8 cellular contexts compared by ENCODE assay signal in genomic region chr19:17469092-17469370, GRCh38. TPM values are rescaled to one million over a fixed set of nuclear protein-coding genes. Genes with fewer than 3 reads are reported as not detected.
DNase-seq lines count a peak whose midpoint lies in the region; ATAC-seq, FAIRE-seq and TF ChIP-seq lines count a peak whose summit lies in the region.

No MANE protein-coding gene starts in this region.

- H3K4me3 Mint-ChIP-seq in activated T-cell treated with anti-CD3 and anti-CD28 coated beads, Interleukin-2, amount 50 U/mL, for 72 hours: peak overlapping the region; percentile 85 to 100
- peak overlapping the region; percentile 90 for H3K4me3 Mint-ChIP-seq in astrocyte (ENCODE audit: unreplicated experiment)

- CTCF ChIA-PET in HepG2 (lab: Yijun Ruan, JAX; ENCODE audit: low intra/inter-chr PET ratio, low total read pairs): no interaction called here

- in situ Hi-C loops in HepG2 (cut with HindIII; ENCODE audit: extremely low pct_ligation_motif_present, low pct_unique_long_range_greater_than_20kb): no loop called here

- H3K9me3 ChIP-seq in astrocyte (ENCODE audit: insufficient read depth, low read depth, low read length) (no peaks in the 10 kb centered on the region), HepG2 (ENCODE audit: low read length) (no peaks in the 10 kb centered on the region), thyroid gland (no peaks in the 10 kb centered on the region)

- H3K9ac ChIP-seq in astrocyte (ENCODE audit: low read length) (peak overlapping the region; percentile 65), HepG2 (ENCODE audit: insufficient read depth, low read depth, low read length) (peak overlapping the region; percentile 53)

- peaks cover under 1% of the 10 kb centered on the region for H3K27me3 ChIP-seq in astrocyte (ENCODE audit: insufficient read depth, low read length)
- peaks cover 0 to 10% of the 10 kb centered on the region in 2 experiments; a peak in 2 of 5 replicates for H3K27me3 ChIP-seq in HepG2 (ENCODE audit: control insufficient read depth in 1 of 2, insufficient read depth in 2 of 2, low read length in 2 of 2)
- H3K27me3 ChIP-seq in thyroid gland: no peaks in the 10 kb centered on the region

- H3K9me3 Mint-ChIP-seq in activated T-cell treated with anti-CD3 and anti-CD28 coated beads, Interleukin-2, amount 50 U/mL, for 72 hours: no peaks in the 10 kb centered on the region
- H3K9me3 Mint-ChIP-seq in astrocyte (ENCODE audit: unreplicated experiment): no peaks in the 10 kb centered on the region

- H3K36me3 ChIP-seq in astrocyte (ENCODE audit: insufficient read depth, low read length): no peaks in the 10 kb centered on the region
- H3K36me3 ChIP-seq in HepG2 (replicated peaks in 1 of 2; ENCODE audit: control insufficient read depth in 1 of 2, insufficient read depth in 2 of 2, low read length in 2 of 2): no peaks in the 10 kb centered on the region
- no peaks in the 10 kb centered on the region for H3K36me3 ChIP-seq in thyroid gland

- FAIRE-seq in astrocyte (lab: Jason Lieb, UNC) (no peak), HepG2 (lab: Jason Lieb, UNC) (no peak)

- BruUV-seq in HepG2 (replicated peaks; lab: Mats Ljungman, UMichigan): no TSS peak

- no peaks in the 10 kb centered on the region for H3K27me3 Mint-ChIP-seq in activated T-cell treated with anti-CD3 and anti-CD28 coated beads, Interleukin-2, amount 50 U/mL, for 72 hours (ENCODE audit: low read depth)
- no peaks in the 10 kb centered on the region for H3K27me3 Mint-ChIP-seq in astrocyte (ENCODE audit: low read depth, unreplicated experiment)

- no peak for ATAC-seq in activated T-cell treated with anti-CD3 and anti-CD28 coated beads, Interleukin-2, amount 50 U/mL, for 72 hours (replicated peaks in 1 of 2)
- ATAC-seq in HepG2: no peak
- no peak for ATAC-seq in HG03469 (IDR thresholded peaks at IDR 0.05; ENCODE audit: unreplicated experiment)

- H3K4me1 ChIP-seq in astrocyte (ENCODE audit: insufficient read depth, low read length): peaks cover 21% of the 10 kb centered on the region
- H3K4me1 ChIP-seq in HepG2 (ENCODE audit: insufficient read depth, low read length): peaks cover 52% of the 10 kb centered on the region
- peaks cover 23% of the 10 kb centered on the region in 2 donors for H3K4me1 ChIP-seq in thyroid gland

- H3K79me2 ChIP-seq in astrocyte (ENCODE audit: insufficient read depth, low read length) (peaks cover 13% of the 10 kb centered on the region), HepG2 (ENCODE audit: insufficient read depth, low read length) (peaks cover 8% of the 10 kb centered on the region)

- H3K27ac ChIP-seq in astrocyte (ENCODE audit: low read depth, low read length): peak overlapping the region; percentile 47
- peak overlapping the region; percentile 23 for H3K27ac ChIP-seq in HepG2 (ENCODE audit: extremely low read length, insufficient read depth, low read length)
- peak overlapping the region; percentile 82 to 93 (median 83) for H3K27ac ChIP-seq in thyroid gland

- H4K20me1 ChIP-seq in astrocyte (ENCODE audit: insufficient read depth, low read length) (peaks cover 10% of the 10 kb centered on the region), HepG2 (ENCODE audit: insufficient read depth, low read length) (no peaks in the 10 kb centered on the region)

- H2AFZ ChIP-seq in astrocyte (ENCODE audit: low read depth, low read length) (peak overlapping the region; percentile 88), HepG2 (ENCODE audit: low read length) (peak overlapping the region; percentile 18)

- 20% methylated on average over 1 of the region's 11 CpGs for WGBS in HepG2 (ENCODE audit: low lambda C conversion rate)
- WGBS in thyroid gland, 2 donors: 4 to 6% methylated on average over 9 to 11 of the region's 11 CpGs

- H3K4me3 ChIP-seq in astrocyte (ENCODE audit: insufficient read depth, low read depth, low read length) (peak overlapping the region; percentile 58), HepG2 (replicated peaks in 1 of 3; ENCODE audit: insufficient read depth in 1 of 3, low read depth in 2 of 3, low read length in 3 of 3) (peak overlapping the region; percentile 71 to 85 (median 71)), thyroid gland (replicated peaks in 1 of 3) (peak overlapping the region in 2 of 3 donors; percentile 32 to 71)

- intact Hi-C loops in HepG2 (cut with micrococcal nuclease; ENCODE audit: unreplicated experiment) (loop anchor here (10.0 kb wide), 1 partner anchor 124 kb away; no protein-coding TSS in a partner anchor), thyroid gland (cut with DNase I) (loop anchor here (5.0 to 10.0 kb wide), 2 partner anchors 74 to 122 kb away; partner anchors contain the start of gene CCDC194)

- no peak for TF ChIP-seq EP300 in HepG2 (IDR thresholded peaks at IDR 0.05; ENCODE audit: low read depth in 2 of 2, low read length in 2 of 2)
- TF ChIP-seq EP300 in HepG2 (CRISPR knock-in tag; IDR thresholded peaks at IDR 0.05; ENCODE audit: borderline replicate concordance): no peak

- peak overlapping the region; percentile 35 for H3K27ac Mint-ChIP-seq in activated T-cell treated with anti-CD3 and anti-CD28 coated beads, Interleukin-2, amount 50 U/mL, for 72 hours
- H3K27ac Mint-ChIP-seq in astrocyte (ENCODE audit: unreplicated experiment): peak overlapping the region; percentile 88

- DNase-seq in activated T-cell treated with anti-CD3 and anti-CD28 coated beads, Interleukin-2, amount 50 U/mL, for 72 hours: no peak
- no peak for DNase-seq in activated T-cell treated with anti-CD3 and anti-CD28 coated beads, Interleukin-2, amount 50 U/mL, for 1 hour
- DNase-seq in astrocyte (ENCODE audit: low read depth): peak; percentile 8
- DNase-seq in HepG2 (ENCODE audit: low spot score): no peak
- DNase-seq in thyroid gland: no peak
- no peak for DNase-seq in stimulated activated CD8-positive, alpha-beta memory T cell treated with anti-CD3 and anti-CD28 coated beads, Interleukin-4, amount 100 ng/mL, for 48 hours
- no peak for DNase-seq in cerebellar cortex (ENCODE audit: low spot score)

- no peak for TF ChIP-seq POLR2A in HepG2 (IDR thresholded peaks at IDR 0.05; ENCODE audit: insufficient read depth in 1 of 2, low read depth in 2 of 2, low read length in 2 of 2)
- no peak for TF ChIP-seq POLR2A in thyroid gland (IDR thresholded peaks at IDR 0.05)

- TF ChIP-seq CTCF in astrocyte (IDR thresholded peaks at IDR 0.05; ENCODE audit: insufficient read depth, low read depth, low read length): no peak
- no peak for TF ChIP-seq CTCF in HepG2 (CRISPR knock-in tag; IDR thresholded peaks at IDR 0.05)
- no peak for TF ChIP-seq CTCF in thyroid gland (IDR thresholded peaks at IDR 0.05)

- POLR2A ChIA-PET in HepG2 (lab: Yijun Ruan, JAX): interaction anchor here (0.9 to 1.1 kb wide), 2 partner anchors 30 to 63 kb away, joined by 3 to 4 read pairs; partner anchors contain the start of gene BST2

- no peak for TF ChIP-seq RAD21 in HepG2 (CRISPR knock-in tag; IDR thresholded peaks at IDR 0.05)

- H3K4me2 ChIP-seq in astrocyte (ENCODE audit: low read length) (peak overlapping the region; percentile 86), HepG2 (ENCODE audit: low read depth, low read length) (peak overlapping the region; percentile 98)

- no peaks in the 10 kb centered on the region for H3K36me3 Mint-ChIP-seq in activated T-cell treated with anti-CD3 and anti-CD28 coated beads, Interleukin-2, amount 50 U/mL, for 72 hours (ENCODE audit: insufficient read depth in 2 of 2)
- peaks cover 3% of the 10 kb centered on the region for H3K36me3 Mint-ChIP-seq in astrocyte (ENCODE audit: low read depth, unreplicated experiment)

- peaks cover 44% of the 10 kb centered on the region for H3K4me1 Mint-ChIP-seq in activated T-cell treated with anti-CD3 and anti-CD28 coated beads, Interleukin-2, amount 50 U/mL, for 72 hours (ENCODE audit: low read depth)
- peaks cover 9% of the 10 kb centered on the region for H3K4me1 Mint-ChIP-seq in astrocyte (ENCODE audit: low read depth, unreplicated experiment)

RNA-seq across cellular contexts. Expression of gene SLC27A1, which starts 1.3 kb away (rescaled TPM):
- total RNA-seq in activated T-cell treated with anti-CD3 and anti-CD28 coated beads, Interleukin-2, amount 50 U/mL, for 72 hours: 1 to 10 TPM; 3.5 to 4.4 TPM
- total RNA-seq in astrocyte (9.5 and 10.5 TPM in 2 replicates), HepG2 (2016; rRNA removed; fragmentation: Illumina TruSeq; extraction: Trizol) (1.7 and 4.1 TPM in 2 replicates), thyroid gland (10 to 100 TPM; 25.3 to 40.7 (median 28.1) TPM)
- 0.71 and 0.79 TPM in 2 replicates for total RNA-seq in HepG2 (2016; cell fraction: cytosol; rRNA removed; fragmentation: Illumina TruSeq; extraction: Trizol; ENCODE audit: low read depth)
- 1.7 and 4.7 TPM in 2 replicates for total RNA-seq in HepG2 (2016; cell fraction: insoluble cytoplasmic fraction; rRNA removed; fragmentation: Illumina TruSeq; extraction: Trizol)
- 1.8 and 2.2 TPM in 2 replicates for total RNA-seq in HepG2 (2016; cell fraction: membrane; rRNA removed; fragmentation: Illumina TruSeq; extraction: Trizol)
- 4.2 and 7.1 TPM in 2 replicates for total RNA-seq in HepG2 (2016; cell fraction: nucleus; rRNA removed; fragmentation: Illumina TruSeq; extraction: Trizol)
- polyA plus RNA-seq in HepG2 (2011; rRNA removed): 8.7 and 8.8 TPM in 2 replicates
- 5.6 and 8.5 TPM in 2 replicates for polyA plus RNA-seq in HepG2 (2011; cell fraction: cytosol; rRNA removed)
- 30.2 and 36.7 TPM in 2 replicates for polyA plus RNA-seq in HepG2 (2011; cell fraction: nucleus; rRNA removed)
- 4.1 and 6.3 TPM in 2 replicates for polyA plus RNA-seq in HepG2 (2012)
- polyA plus RNA-seq in HepG2 (2016; cell fraction: cytosol; fragmentation: Illumina TruSeq; extraction: Trizol; ENCODE audit: low read depth): 0.52 and 0.53 TPM in 2 replicates
- polyA plus RNA-seq in HepG2 (2016; cell fraction: insoluble cytoplasmic fraction; fragmentation: Illumina TruSeq; extraction: Trizol; ENCODE audit: low read depth): 1.3 and 1.7 TPM in 2 replicates
- 0.94 and 1.2 TPM in 2 replicates for polyA plus RNA-seq in HepG2 (2016; cell fraction: membrane; fragmentation: Illumina TruSeq; extraction: Trizol; ENCODE audit: low read depth)
- polyA plus RNA-seq in HepG2 (2016; cell fraction: nucleus; fragmentation: Illumina TruSeq; extraction: Trizol; ENCODE audit: insufficient read depth, low read depth): 9.9 and 10.8 TPM in 2 replicates
- 1.1 and 18.4 TPM in 2 replicates for polyA minus RNA-seq in HepG2 (2011; rRNA and poly(A)+ RNA removed; ENCODE audit: low replicate concordance)
- 7.5 and 11.5 TPM in 2 replicates for polyA minus RNA-seq in HepG2 (2011; cell fraction: cytosol; rRNA and poly(A)+ RNA removed)
- 5.5 and 9.3 TPM in 2 replicates for polyA minus RNA-seq in HepG2 (2011; cell fraction: nucleus; rRNA and poly(A)+ RNA removed)

RNA-seq across cellular contexts. Expression of gene NXNL1, which starts 8.3 kb away (rescaled TPM):
- total RNA-seq in activated T-cell treated with anti-CD3 and anti-CD28 coated beads, Interleukin-2, amount 50 U/mL, for 72 hours: not detected
- total RNA-seq in astrocyte: not detected in 2 replicates
- not detected in 2 replicates for total RNA-seq in HepG2 (2016; rRNA removed; fragmentation: Illumina TruSeq; extraction: Trizol)
- total RNA-seq in HepG2 (2016; cell fraction: cytosol; rRNA removed; fragmentation: Illumina TruSeq; extraction: Trizol; ENCODE audit: low read depth): not detected in 2 replicates
- total RNA-seq in HepG2 (2016; cell fraction: insoluble cytoplasmic fraction; rRNA removed; fragmentation: Illumina TruSeq; extraction: Trizol): not detected in 2 replicates
- total RNA-seq in HepG2 (2016; cell fraction: membrane; rRNA removed; fragmentation: Illumina TruSeq; extraction: Trizol): not detected in 2 replicates
- total RNA-seq in HepG2 (2016; cell fraction: nucleus; rRNA removed; fragmentation: Illumina TruSeq; extraction: Trizol): not detected in 2 replicates
- not detected in 2 replicates for polyA plus RNA-seq in HepG2 (2011; rRNA removed)
- polyA plus RNA-seq in HepG2 (2011; cell fraction: cytosol; rRNA removed): not detected in 2 replicates
- not detected in 2 replicates for polyA plus RNA-seq in HepG2 (2011; cell fraction: nucleus; rRNA removed)
- polyA plus RNA-seq in HepG2 (2012): not detected in 2 replicates
- polyA plus RNA-seq in HepG2 (2016; cell fraction: cytosol; fragmentation: Illumina TruSeq; extraction: Trizol; ENCODE audit: low read depth): not detected in 2 replicates
- not detected in 2 replicates for polyA plus RNA-seq in HepG2 (2016; cell fraction: insoluble cytoplasmic fraction; fragmentation: Illumina TruSeq; extraction: Trizol; ENCODE audit: low read depth)
- not detected in 2 replicates for polyA plus RNA-seq in HepG2 (2016; cell fraction: membrane; fragmentation: Illumina TruSeq; extraction: Trizol; ENCODE audit: low read depth)
- polyA plus RNA-seq in HepG2 (2016; cell fraction: nucleus; fragmentation: Illumina TruSeq; extraction: Trizol; ENCODE audit: insufficient read depth, low read depth): not detected in 2 replicates
- not detected in 2 replicates for polyA minus RNA-seq in HepG2 (2011; rRNA and poly(A)+ RNA removed; ENCODE audit: low replicate concordance)
- not detected in 2 replicates for polyA minus RNA-seq in HepG2 (2011; cell fraction: cytosol; rRNA and poly(A)+ RNA removed)
- not detected in 2 replicates for polyA minus RNA-seq in HepG2 (2011; cell fraction: nucleus; rRNA and poly(A)+ RNA removed)
- total RNA-seq in thyroid gland: not detected

RNA-seq across cellular contexts. Expression of gene TMEM221, which starts 20.6 kb away (rescaled TPM):
- not detected for total RNA-seq in activated T-cell treated with anti-CD3 and anti-CD28 coated beads, Interleukin-2, amount 50 U/mL, for 72 hours
- 0.19 and 0.23 TPM in 2 replicates for total RNA-seq in astrocyte
- total RNA-seq in HepG2 (2016; rRNA removed; fragmentation: Illumina TruSeq; extraction: Trizol): 0.55 and 0.77 TPM in 2 replicates
- 0.51 and 0.53 TPM in 2 replicates for total RNA-seq in HepG2 (2016; cell fraction: cytosol; rRNA removed; fragmentation: Illumina TruSeq; extraction: Trizol; ENCODE audit: low read depth)
- 0.39 and 0.50 TPM in 2 replicates for total RNA-seq in HepG2 (2016; cell fraction: insoluble cytoplasmic fraction; rRNA removed; fragmentation: Illumina TruSeq; extraction: Trizol)
- total RNA-seq in HepG2 (2016; cell fraction: membrane; rRNA removed; fragmentation: Illumina TruSeq; extraction: Trizol): 0.46 and 0.62 TPM in 2 replicates
- 0.94 and 1.4 TPM in 2 replicates for total RNA-seq in HepG2 (2016; cell fraction: nucleus; rRNA removed; fragmentation: Illumina TruSeq; extraction: Trizol)
- 0.27 and 0.33 TPM in 2 replicates for polyA plus RNA-seq in HepG2 (2011; rRNA removed)
- 0.19 and 0.24 TPM in 2 replicates for polyA plus RNA-seq in HepG2 (2011; cell fraction: cytosol; rRNA removed)
- polyA plus RNA-seq in HepG2 (2011; cell fraction: nucleus; rRNA removed): 0.61 and 0.64 TPM in 2 replicates
- polyA plus RNA-seq in HepG2 (2012): 0.43 and 0.50 TPM in 2 replicates
- polyA plus RNA-seq in HepG2 (2016; cell fraction: cytosol; fragmentation: Illumina TruSeq; extraction: Trizol; ENCODE audit: low read depth): 0.25 and 0.32 TPM in 2 replicates
- 0.28 and 0.31 TPM in 2 replicates for polyA plus RNA-seq in HepG2 (2016; cell fraction: insoluble cytoplasmic fraction; fragmentation: Illumina TruSeq; extraction: Trizol; ENCODE audit: low read depth)
- polyA plus RNA-seq in HepG2 (2016; cell fraction: membrane; fragmentation: Illumina TruSeq; extraction: Trizol; ENCODE audit: low read depth): 0.24 and 0.40 TPM in 2 replicates
- 1.3 and 2.0 TPM in 2 replicates for polyA plus RNA-seq in HepG2 (2016; cell fraction: nucleus; fragmentation: Illumina TruSeq; extraction: Trizol; ENCODE audit: insufficient read depth, low read depth)
- polyA minus RNA-seq in HepG2 (2011; rRNA and poly(A)+ RNA removed; ENCODE audit: low replicate concordance): 0.14 and 0.36 TPM in 2 replicates
- polyA minus RNA-seq in HepG2 (2011; cell fraction: cytosol; rRNA and poly(A)+ RNA removed): not detected in 2 replicates
- polyA minus RNA-seq in HepG2 (2011; cell fraction: nucleus; rRNA and poly(A)+ RNA removed): 0.52 TPM in 1 of 2 replicates, not detected in the other
- under 1 TPM in 1 of 4 donors, not detected in 3; 0.56 TPM for total RNA-seq in thyroid gland

RNA-seq across cellular contexts. Expression of gene PGLS, which starts 42.4 kb away (rescaled TPM):
- total RNA-seq in activated T-cell treated with anti-CD3 and anti-CD28 coated beads, Interleukin-2, amount 50 U/mL, for 72 hours: 10 to 100 TPM; 56.5 to 63.6 TPM
- total RNA-seq in astrocyte: 102 and 109 TPM in 2 replicates
- 33.8 and 36.7 TPM in 2 replicates for total RNA-seq in HepG2 (2016; rRNA removed; fragmentation: Illumina TruSeq; extraction: Trizol)
- 28.7 and 30.6 TPM in 2 replicates for total RNA-seq in HepG2 (2016; cell fraction: cytosol; rRNA removed; fragmentation: Illumina TruSeq; extraction: Trizol; ENCODE audit: low read depth)
- 31.6 and 33.6 TPM in 2 replicates for total RNA-seq in HepG2 (2016; cell fraction: insoluble cytoplasmic fraction; rRNA removed; fragmentation: Illumina TruSeq; extraction: Trizol)
- 36.0 and 41.5 TPM in 2 replicates for total RNA-seq in HepG2 (2016; cell fraction: membrane; rRNA removed; fragmentation: Illumina TruSeq; extraction: Trizol)
- total RNA-seq in HepG2 (2016; cell fraction: nucleus; rRNA removed; fragmentation: Illumina TruSeq; extraction: Trizol): 18.4 and 23.5 TPM in 2 replicates
- polyA plus RNA-seq in HepG2 (2011; rRNA removed): 43.8 and 49.1 TPM in 2 replicates
- polyA plus RNA-seq in HepG2 (2011; cell fraction: cytosol; rRNA removed): 33.3 and 59.8 TPM in 2 replicates
- polyA plus RNA-seq in HepG2 (2011; cell fraction: nucleus; rRNA removed): 74.2 and 74.7 TPM in 2 replicates
- 26.9 and 37.3 TPM in 2 replicates for polyA plus RNA-seq in HepG2 (2012)
- 48.8 and 52.7 TPM in 2 replicates for polyA plus RNA-seq in HepG2 (2016; cell fraction: cytosol; fragmentation: Illumina TruSeq; extraction: Trizol; ENCODE audit: low read depth)
- 50.4 and 56.4 TPM in 2 replicates for polyA plus RNA-seq in HepG2 (2016; cell fraction: insoluble cytoplasmic fraction; fragmentation: Illumina TruSeq; extraction: Trizol; ENCODE audit: low read depth)
- 55.3 and 57.7 TPM in 2 replicates for polyA plus RNA-seq in HepG2 (2016; cell fraction: membrane; fragmentation: Illumina TruSeq; extraction: Trizol; ENCODE audit: low read depth)
- 47.8 and 49.3 TPM in 2 replicates for polyA plus RNA-seq in HepG2 (2016; cell fraction: nucleus; fragmentation: Illumina TruSeq; extraction: Trizol; ENCODE audit: insufficient read depth, low read depth)
- polyA minus RNA-seq in HepG2 (2011; rRNA and poly(A)+ RNA removed; ENCODE audit: low replicate concordance): 83.1 and 129 TPM in 2 replicates
- polyA minus RNA-seq in HepG2 (2011; cell fraction: cytosol; rRNA and poly(A)+ RNA removed): 36.2 and 38.6 TPM in 2 replicates
- polyA minus RNA-seq in HepG2 (2011; cell fraction: nucleus; rRNA and poly(A)+ RNA removed): 19.7 and 23.1 TPM in 2 replicates
- total RNA-seq in thyroid gland: 100 to 1,000 TPM in 2 of 4 donors, 10 to 100 TPM in 2; 71.5 to 138 (median 97.7) TPM

RNA-seq across cellular contexts. Expression of gene MVB12A, which starts 49.2 kb away (rescaled TPM):
- total RNA-seq in activated T-cell treated with anti-CD3 and anti-CD28 coated beads, Interleukin-2, amount 50 U/mL, for 72 hours: 10 to 100 TPM; 32.4 to 38.4 TPM
- total RNA-seq in astrocyte: 41.0 and 50.1 TPM in 2 replicates
- 31.8 and 36.1 TPM in 2 replicates for total RNA-seq in HepG2 (2016; rRNA removed; fragmentation: Illumina TruSeq; extraction: Trizol)
- total RNA-seq in HepG2 (2016; cell fraction: cytosol; rRNA removed; fragmentation: Illumina TruSeq; extraction: Trizol; ENCODE audit: low read depth): 30.1 and 30.6 TPM in 2 replicates
- 30.0 and 39.0 TPM in 2 replicates for total RNA-seq in HepG2 (2016; cell fraction: insoluble cytoplasmic fraction; rRNA removed; fragmentation: Illumina TruSeq; extraction: Trizol)
- 33.0 and 34.1 TPM in 2 replicates for total RNA-seq in HepG2 (2016; cell fraction: membrane; rRNA removed; fragmentation: Illumina TruSeq; extraction: Trizol)
- total RNA-seq in HepG2 (2016; cell fraction: nucleus; rRNA removed; fragmentation: Illumina TruSeq; extraction: Trizol): 18.9 and 22.8 TPM in 2 replicates
- polyA plus RNA-seq in HepG2 (2011; rRNA removed): 35.7 and 37.3 TPM in 2 replicates
- polyA plus RNA-seq in HepG2 (2011; cell fraction: cytosol; rRNA removed): 26.1 and 39.6 TPM in 2 replicates
- 45.3 and 45.4 TPM in 2 replicates for polyA plus RNA-seq in HepG2 (2011; cell fraction: nucleus; rRNA removed)
- 14.4 and 20.3 TPM in 2 replicates for polyA plus RNA-seq in HepG2 (2012)
- polyA plus RNA-seq in HepG2 (2016; cell fraction: cytosol; fragmentation: Illumina TruSeq; extraction: Trizol; ENCODE audit: low read depth): 28.7 and 28.8 TPM in 2 replicates
- 35.0 and 39.7 TPM in 2 replicates for polyA plus RNA-seq in HepG2 (2016; cell fraction: insoluble cytoplasmic fraction; fragmentation: Illumina TruSeq; extraction: Trizol; ENCODE audit: low read depth)
- 28.9 and 34.5 TPM in 2 replicates for polyA plus RNA-seq in HepG2 (2016; cell fraction: membrane; fragmentation: Illumina TruSeq; extraction: Trizol; ENCODE audit: low read depth)
- polyA plus RNA-seq in HepG2 (2016; cell fraction: nucleus; fragmentation: Illumina TruSeq; extraction: Trizol; ENCODE audit: insufficient read depth, low read depth): 45.9 and 46.3 TPM in 2 replicates
- polyA minus RNA-seq in HepG2 (2011; rRNA and poly(A)+ RNA removed; ENCODE audit: low replicate concordance): 24.7 and 47.5 TPM in 2 replicates
- polyA minus RNA-seq in HepG2 (2011; cell fraction: cytosol; rRNA and poly(A)+ RNA removed): 10.8 and 16.3 TPM in 2 replicates
- polyA minus RNA-seq in HepG2 (2011; cell fraction: nucleus; rRNA and poly(A)+ RNA removed): 13.8 and 16.9 TPM in 2 replicates
- 100 to 1,000 TPM in 1 of 4 donors, 10 to 100 TPM in 3; 51.5 to 146 (median 68.3) TPM for total RNA-seq in thyroid gland

Comparison
In these comparisons a context has a peak if more than half of its experiments do, and no peak if none do; other contexts are left out.
1. H3K27ac ChIP-seq: peak in every context shown above with its lines; median percentile 83 in thyroid gland; 47 in astrocyte; 23 in HepG2.